9 cellular contexts compared by ENCODE assay signal in the genomic region with DNA sequence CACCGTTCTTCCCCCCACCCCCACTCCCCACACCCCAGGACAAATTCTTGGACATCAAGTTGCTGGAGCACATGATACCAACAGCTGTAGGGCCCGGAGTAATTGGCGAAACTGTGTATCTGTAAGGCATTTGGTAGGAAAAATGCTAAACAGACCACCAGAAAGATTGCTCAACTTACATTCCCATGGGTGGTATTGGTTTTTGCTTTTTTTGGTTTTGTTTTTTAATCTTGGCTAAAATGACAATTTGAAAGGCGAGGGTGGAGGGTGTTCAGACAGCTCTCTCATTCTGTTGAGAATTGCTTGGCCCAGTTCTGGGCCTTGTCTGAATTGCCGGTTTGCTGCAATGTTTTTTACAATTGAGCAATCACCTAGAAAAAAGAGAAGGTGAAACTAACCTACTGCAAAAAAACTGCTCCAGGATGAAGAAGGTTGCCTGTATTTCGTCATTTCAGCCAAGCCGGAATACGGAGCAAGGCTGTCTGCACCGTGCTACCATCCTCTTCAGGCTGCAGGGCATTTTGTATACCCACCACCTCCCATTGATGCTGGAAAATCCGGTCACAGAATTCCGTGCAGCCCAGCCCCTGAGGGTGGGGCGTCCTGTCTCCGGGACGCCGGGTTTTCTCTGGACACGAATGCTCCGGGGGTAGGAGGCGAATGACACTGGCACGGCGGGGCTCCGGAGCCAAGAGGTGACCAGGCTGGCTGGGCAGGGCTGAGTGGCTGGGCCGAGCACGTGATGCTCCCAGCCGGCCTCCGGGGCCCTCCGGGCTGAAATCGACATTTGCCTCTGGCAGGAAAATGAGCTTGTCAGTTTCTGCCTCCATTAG. TPM values are rescaled to one million over a fixed set of nuclear protein-coding genes. Genes with fewer than 3 reads are reported as not detected.
DNase-seq lines count a peak whose midpoint lies in the region; ATAC-seq, FAIRE-seq and TF ChIP-seq lines count a peak whose summit lies in the region.
"Had no signal": no experiment of that assay in that cellular context is flagged by ENCODE, and none has a peak within 500 bp of the region (broad histone marks: within the 10 kb centered on the region; RNA-seq: fewer than 3 reads in every experiment).

A gene (plus strand): TSS at position 777 of the 833 bp plus-strand sequence. CDS start 28,058 bp downstream, outside the sequence.

- H3K9ac ChIP-seq in endothelial cell of umbilical vein (replicated peaks; ENCODE audit: extremely low read depth, insufficient read depth, low read length) (peak within 1 kb of the TSS; percentile 98), mesendoderm (ENCODE audit: low read length) (peak within 1 kb of the TSS; percentile 60)

- peak within 1 kb of the TSS; percentile 67 for H3K56ac ChIP-seq in mesendoderm (ENCODE audit: low read length)

- H3K27me3 Mint-ChIP-seq in effector memory CD8-positive, alpha-beta T cell = peaks cover 34 to 44% of the 10 kb centered on the region in 2 donors

- H3K27ac Mint-ChIP-seq in effector memory CD8-positive, alpha-beta T cell = no peak within 1 kb of the TSS

- H4K5ac ChIP-seq in mesendoderm (ENCODE audit: low read length) = no peak within 1 kb of the TSS

- no peak within 1 kb of the TSS for H3K23ac ChIP-seq in mesendoderm (ENCODE audit: low read length)

- H2AK5ac ChIP-seq in mesendoderm (ENCODE audit: low read length) = no peak within 1 kb of the TSS

- TF ChIP-seq CTCF in endothelial cell of umbilical vein (IDR thresholded peaks at IDR 0.05; ENCODE audit: extremely low read depth in 1 of 2, insufficient read depth in 1 of 2, low read depth in 1 of 2, low read length in 2 of 2) (no peak), tibial artery (IDR thresholded peaks at IDR 0.05) (no peak)

- CTCF ChIA-PET in endothelial cell of umbilical vein (lab: Charles Lee) = interaction anchor here (0.6 to 0.9 kb wide), 2 partner anchors 37 to 1286 kb away, joined by 3 to 4 read pairs; no protein-coding TSS in a partner anchor

- no peaks in the 10 kb centered on the region for H4K20me1 ChIP-seq in endothelial cell of umbilical vein (replicated peaks; ENCODE audit: control insufficient read depth, extremely low read depth, insufficient read depth, low read length)

- H4K8ac ChIP-seq in mesendoderm (ENCODE audit: low read depth, low read length) = no peak within 1 kb of the TSS

- no peak within 1 kb of the TSS for H3K4ac ChIP-seq in mesendoderm (ENCODE audit: low read depth, low read length)

- H3K4me1 ChIP-seq in endothelial cell of umbilical vein (ENCODE audit: control insufficient read depth, extremely low read depth, insufficient read depth, low read length) (peaks cover 9% of the 10 kb centered on the region), mesendoderm (ENCODE audit: control insufficient read depth, low read depth, low read length) (peaks cover 5% of the 10 kb centered on the region), tibial artery (peaks cover 0 to 6% (median 2%) of the 10 kb centered on the region in 4 donors)

- WGBS in mesendoderm (ENCODE audit: extremely low coverage, insufficient coverage, low lambda C conversion rate) = no CpG with 5 or more reads among the region's 27 CpGs

- H2BK15ac ChIP-seq in mesendoderm (replicated peaks; ENCODE audit: low read depth) = no peak within 1 kb of the TSS

- dilution Hi-C loops in endothelial cell of umbilical vein (cut with MboI; ENCODE audit: extremely low pct_ligation_motif_present, low sequenced_read_pairs) = no loop called here

- H3K36me3 Mint-ChIP-seq in effector memory CD8-positive, alpha-beta T cell (ENCODE audit: insufficient read depth) = no peaks in the 10 kb centered on the region
- H3K36me3 Mint-ChIP-seq: CD4-positive, CD25-positive, alpha-beta regulatory T cell had no signal

- no peak within 1 kb of the TSS for H3K4me3 Mint-ChIP-seq in effector memory CD8-positive, alpha-beta T cell
- H3K4me3 Mint-ChIP-seq: CD4-positive, CD25-positive, alpha-beta regulatory T cell had no signal

- FAIRE-seq in endothelial cell of umbilical vein (lab: Jason Lieb, UNC) = peak; percentile 75

- H3K9me3 Mint-ChIP-seq in effector memory CD8-positive, alpha-beta T cell = no peaks in the 10 kb centered on the region
- H3K9me3 Mint-ChIP-seq: CD4-positive, CD25-positive, alpha-beta regulatory T cell had no signal

- H3K79me2 ChIP-seq in endothelial cell of umbilical vein (ENCODE audit: control insufficient read depth, insufficient read depth, low read length) (peaks cover 3% of the 10 kb centered on the region), mesendoderm (ENCODE audit: control insufficient read depth, insufficient read depth, low read length) (no peaks in the 10 kb centered on the region)

- H3K27me3 ChIP-seq in endothelial cell of umbilical vein (ENCODE audit: control insufficient read depth in 2 of 2, insufficient read depth in 2 of 2, low read length in 2 of 2) (no peaks in the 10 kb centered on the region), mesendoderm (ENCODE audit: insufficient read depth, low read length, poor library complexity) (no peaks in the 10 kb centered on the region), tibial artery (no peaks in the 10 kb centered on the region)

- POLR2A ChIA-PET in endothelial cell of umbilical vein (lab: Charles Lee) = no interaction called here

- H3K9me3 ChIP-seq in endothelial cell of umbilical vein (replicated peaks; ENCODE audit: control insufficient read depth, insufficient read depth, low read length) (no peaks in the 10 kb centered on the region), tibial artery (no peaks in the 10 kb centered on the region)

- no peaks in the 10 kb centered on the region for H3K36me3 ChIP-seq in endothelial cell of umbilical vein (ENCODE audit: control insufficient read depth in 2 of 2, extremely low read depth in 1 of 2, insufficient read depth in 2 of 2, low read length in 2 of 2)
- H3K36me3 ChIP-seq in mesendoderm (ENCODE audit: control insufficient read depth, insufficient read depth, low read length) = no peaks in the 10 kb centered on the region
- H3K36me3 ChIP-seq in tibial artery = no peaks in the 10 kb centered on the region

- peak; percentile 71 for TF ChIP-seq POLR2A in Raji (IDR thresholded peaks at IDR 0.05; ENCODE audit: insufficient read depth, low read depth, low read length)
- TF ChIP-seq POLR2A in endothelial cell of umbilical vein (IDR thresholded peaks at IDR 0.05; ENCODE audit: low read depth, low read length) = peak; percentile 30

- intact Hi-C loops in endothelial cell of umbilical vein (cut with micrococcal nuclease) (loop anchor here (5.0 kb wide), 1 partner anchor 144 kb away; no protein-coding TSS in a partner anchor), tibial artery (cut with DNase I; ENCODE audit: low total_unique reads) (no loop called here)

- H2BK120ac ChIP-seq in mesendoderm (ENCODE audit: low read depth, low read length) = no peak within 1 kb of the TSS

- H3K27ac ChIP-seq in endothelial cell of umbilical vein (ENCODE audit: insufficient read depth, low read depth, low read length) (peak within 1 kb of the TSS; percentile 95), mesendoderm (ENCODE audit: low read depth, low read length) (no peak within 1 kb of the TSS), tibial artery (peak within 1 kb of the TSS; percentile 63 to 64)

- peak within 1 kb of the TSS; percentile 38 for H2AFZ ChIP-seq in endothelial cell of umbilical vein (ENCODE audit: low read depth, low read length)

- H3K4me2 ChIP-seq in endothelial cell of umbilical vein (ENCODE audit: insufficient read depth, low read length) (peak within 1 kb of the TSS; percentile 97), mesendoderm (ENCODE audit: low read length) (peak within 1 kb of the TSS; percentile 18)

- no peak for ATAC-seq in effector memory CD8-positive, alpha-beta T cell (replicated peaks)

- H2BK5ac ChIP-seq in mesendoderm (ENCODE audit: low read length) = no peak within 1 kb of the TSS

- no TSS peak for BruUV-seq in endothelial cell of umbilical vein (replicated peaks; lab: Mats Ljungman, UMichigan)

- H3K4me1 Mint-ChIP-seq in effector memory CD8-positive, alpha-beta T cell (ENCODE audit: low read depth in 2 of 2) = no peaks in the 10 kb centered on the region

- peak; percentile 6 to 21 for DNase-seq in SHP77 (lab: John Stamatoyannopoulos, UW)
- DNase-seq in SHP77 treated with DMSO at 0.1 percent for 48 hours (lab: John Stamatoyannopoulos, UW) = no peak
- peak; percentile 63 for DNase-seq in HK-2 (ENCODE audit: unreplicated experiment)
- peak; percentile 46 for DNase-seq in endothelial cell of umbilical vein (ENCODE audit: low read depth, low spot score)
- DNase-seq in mesendoderm = peak; percentile 75
- peak; percentile 57 to 74 for DNase-seq in tibial artery
- DNase-seq in effector memory CD8-positive, alpha-beta T cell = no peak
- DNase-seq: CD4-positive, CD25-positive, alpha-beta regulatory T cell had no signal

- H3K79me1 ChIP-seq in mesendoderm (ENCODE audit: low read length) = no peaks in the 10 kb centered on the region

- H3K18ac ChIP-seq in mesendoderm (ENCODE audit: low read length) = peak within 1 kb of the TSS; percentile 31

- H3K4me3 ChIP-seq in endothelial cell of umbilical vein (replicated peaks in 1 of 3; ENCODE audit: insufficient read depth in 1 of 3, low read depth in 1 of 3, low read length in 3 of 3) (peak within 1 kb of the TSS; percentile 38 to 91 (median 43)), mesendoderm (ENCODE audit: low read length) (no peak within 1 kb of the TSS), tibial artery (peak within 1 kb of the TSS; percentile 42 to 48)

- no peaks in the 10 kb centered on the region for H3K9me1 ChIP-seq in endothelial cell of umbilical vein (replicated peaks; ENCODE audit: control insufficient read depth, extremely low read depth, insufficient read depth, low read length)

TF ChIP-seq in endothelial cell of umbilical vein, 7 proteins besides CTCF, POLR2A, EP300 and RAD21 (continues in another document):
- TF ChIP-seq POLR2AphosphoS5 (IDR thresholded peaks at IDR 0.05; ENCODE audit: insufficient read depth, low read depth, low read length) = peak; percentile 54
- TF ChIP-seq GATA2 (IDR thresholded peaks at IDR 0.05; ENCODE audit: insufficient read depth, insufficient read length, low read depth, low read length) = no peak
- no peak for TF ChIP-seq MYC (IDR thresholded peaks at IDR 0.05; ENCODE audit: low read depth, low read length)
- no peak for TF ChIP-seq EZH2 (IDR thresholded peaks at IDR 0.05; ENCODE audit: borderline replicate concordance, low read depth, low read length, severe bottlenecking)

RNA-seq across cellular contexts. Expression of the gene that starts here (rescaled TPM):
- total RNA-seq in endothelial cell of umbilical vein = 17.0 and 19.8 TPM in 2 replicates
- 7.2 and 7.6 TPM in 2 replicates for polyA plus RNA-seq in endothelial cell of umbilical vein
- polyA plus RNA-seq in endothelial cell of umbilical vein (2011; cell fraction: cytosol; rRNA removed) = 8.2 and 10.7 TPM in 2 replicates
- polyA plus RNA-seq in endothelial cell of umbilical vein (2011; cell fraction: nucleus; rRNA removed) = 9.7 and 13.5 TPM in 2 replicates
- polyA plus RNA-seq in endothelial cell of umbilical vein (2012) = 9.4 and 10.3 TPM in 2 replicates
- 26.1 and 30.0 TPM in 2 replicates for polyA minus RNA-seq in endothelial cell of umbilical vein
- polyA minus RNA-seq in endothelial cell of umbilical vein (2011; cell fraction: cytosol; rRNA and poly(A)+ RNA removed) = 0.41 TPM
- polyA minus RNA-seq in endothelial cell of umbilical vein (2011; cell fraction: nucleus; rRNA and poly(A)+ RNA removed) = 8.1 and 11.1 TPM in 2 replicates
- polyA plus RNA-seq in mesendoderm (2013, experiment 1 of 2) = 3.2 TPM
- polyA plus RNA-seq in mesendoderm (2013, experiment 2 of 2) = 3.0 TPM
- polyA plus RNA-seq: CD4-positive, CD25-positive, alpha-beta regulatory T cell had no signal

Comparison
In these comparisons a context has a peak if more than half of its experiments do, and no peak if none do; other contexts are left out.
1. DNase-seq: peak in SHP77 (2 of 2), HK-2 (single experiment), endothelial cell of umbilical vein (single experiment), mesendoderm (single experiment) and tibial artery (2 of 2); none in SHP77 treated with DMSO at 0.1 percent for 48 hours (single experiment) and effector memory CD8-positive, alpha-beta T cell (0 of 3).